Comparison of ENCODE assay signal across 28 cellular contexts in genomic region chr11:20729597-20730095, GRCh38.
"Had no signal": no experiment of that assay in that cellular context is flagged by ENCODE, and none has a peak within 500 bp of the region (broad histone marks: within the 10 kb centered on the region; RNA-seq: fewer than 3 reads in every experiment).

No MANE protein-coding gene starts in this region.

- H3K4me1 Mint-ChIP-seq: endodermal cell; memory B cell; mesothelial cell of epicardium; neural progenitor cell; stimulated activated memory B cell treated with anti-CD40 and anti-IgM and Interleukin-4, amounts not matched to agents 10 μg/mL and 1 μg/mL and 100 μg/mL, for 72 hours; stimulated activated naive CD8-positive, alpha-beta T cell treated with anti-CD3 and anti-CD28 coated beads, Interleukin-15, amount 100 ng/mL, for 72 hours had no signal

- H3K27me3 Mint-ChIP-seq: memory B cell; natural killer cell treated with Interleukin-12 subunit alpha and Interleukin-12 subunit beta and Interleukin-15 and Interleukin-18, amount 100 ng/mL, for 72 hours; stimulated activated memory B cell treated with anti-CD40 and anti-IgM and Interleukin-4, amounts not matched to agents 10 μg/mL and 1 μg/mL and 100 μg/mL, for 72 hours; stimulated activated naive CD8-positive, alpha-beta T cell treated with anti-CD3 and anti-CD28 coated beads, Interleukin-15, amount 100 ng/mL, for 72 hours had no signal

- H3K36me3 Mint-ChIP-seq: memory B cell; mesothelial cell of epicardium; natural killer cell treated with Interleukin-12 subunit alpha and Interleukin-12 subunit beta and Interleukin-15 and Interleukin-18, amount 100 ng/mL, for 72 hours; neural progenitor cell; stimulated activated memory B cell treated with anti-CD40 and anti-IgM and Interleukin-4, amounts not matched to agents 10 μg/mL and 1 μg/mL and 100 μg/mL, for 72 hours had no signal

- H3K27ac Mint-ChIP-seq: endodermal cell; memory B cell; mesothelial cell of epicardium; natural killer cell treated with Interleukin-12 subunit alpha and Interleukin-12 subunit beta and Interleukin-15 and Interleukin-18, amount 100 ng/mL, for 72 hours; neural progenitor cell; stimulated activated memory B cell treated with anti-CD40 and anti-IgM and Interleukin-4, amounts not matched to agents 10 μg/mL and 1 μg/mL and 100 μg/mL, for 72 hours; stimulated activated naive CD8-positive, alpha-beta T cell treated with anti-CD3 and anti-CD28 coated beads, Interleukin-15, amount 100 ng/mL, for 72 hours had no signal

- H3K9me3 ChIP-seq: colonic mucosa, lower lobe of right lung, psoas muscle, right lobe of liver, testis had no signal

- H3K27me3 ChIP-seq: colonic mucosa, foreskin keratinocyte, hepatocyte, neural progenitor cell, right lobe of liver, spleen, testis, tibial nerve had no signal

- H3K9ac ChIP-seq: neural progenitor cell, parathyroid adenoma had no signal

- H3K27ac ChIP-seq: colonic mucosa, foreskin keratinocyte, hepatocyte, left ventricle myocardium inferior, lower lobe of right lung, neural progenitor cell, parathyroid adenoma, psoas muscle, right lobe of liver, spleen, testis, tibial nerve had no signal

- ATAC-seq: foreskin keratinocyte; left cardiac atrium; lower lobe of right lung; natural killer cell treated with Interleukin-12 subunit alpha and Interleukin-12 subunit beta and Interleukin-15 and Interleukin-18, amount 100 ng/mL, for 72 hours; psoas muscle; right lobe of liver; stimulated activated memory B cell treated with anti-CD40 and anti-IgM and Interleukin-4, amounts not matched to agents 10 μg/mL and 1 μg/mL and 100 μg/mL, for 72 hours; stimulated activated naive CD8-positive, alpha-beta T cell treated with anti-CD3 and anti-CD28 coated beads, Interleukin-15, amount 100 ng/mL, for 72 hours had no signal

- H3K4me1 ChIP-seq: colonic mucosa, foreskin keratinocyte, left ventricle myocardium inferior, lower lobe of right lung, parathyroid adenoma, psoas muscle, right lobe of liver, spleen, testis, tibial nerve had no signal

- H2AFZ ChIP-seq: hepatocyte, neural progenitor cell, parathyroid adenoma had no signal

- H3K4me3 Mint-ChIP-seq: endodermal cell; memory B cell; mesothelial cell of epicardium; natural killer cell treated with Interleukin-12 subunit alpha and Interleukin-12 subunit beta and Interleukin-15 and Interleukin-18, amount 100 ng/mL, for 72 hours; neural progenitor cell; stimulated activated memory B cell treated with anti-CD40 and anti-IgM and Interleukin-4, amounts not matched to agents 10 μg/mL and 1 μg/mL and 100 μg/mL, for 72 hours; stimulated activated naive CD8-positive, alpha-beta T cell treated with anti-CD3 and anti-CD28 coated beads, Interleukin-15, amount 100 ng/mL, for 72 hours had no signal

- DNase-seq: colonic mucosa; effector CD4-positive, alpha-beta T cell; endodermal cell; erythroblast; foreskin keratinocyte; head of caudate nucleus; kidney; left cardiac atrium; left ventricle myocardium inferior; lower lobe of right lung; nucleus accumbens; psoas muscle; retina; right lobe of liver; spleen; stimulated activated CD4-positive, alpha-beta T cell treated with anti-CD3 and anti-CD28 coated beads, Interleukin-15, amount 100 ng/mL, for 24 hours; stimulated activated CD4-positive, alpha-beta T cell treated with anti-CD3 and anti-CD28 coated beads, Interleukin-1b, Interleukin-23, amount 100 ng/mL, for 48 hours; stimulated activated CD4-positive, alpha-beta T cell treated with anti-CD3 and anti-CD28 coated beads, Interleukin-4, amount 100 ng/mL, for 24 hours; stimulated activated naive CD8-positive, alpha-beta T cell treated with anti-CD3 and anti-CD28 coated beads, Interleukin-15, amount 100 ng/mL, for 72 hours; testis had no signal

- H3K9me3 Mint-ChIP-seq: endodermal cell had no signal

- H3K4me3 ChIP-seq: colonic mucosa, hepatocyte, left ventricle myocardium inferior, lower lobe of right lung, neural progenitor cell, psoas muscle, right lobe of liver, spleen, testis, tibial nerve had no signal

- H3K4me2 ChIP-seq: hepatocyte, neural progenitor cell had no signal

- H3K36me3 ChIP-seq: colonic mucosa, left ventricle myocardium inferior, lower lobe of right lung, neural progenitor cell, right lobe of liver, spleen, tibial nerve had no signal

- H3K79me2 ChIP-seq: hepatocyte, parathyroid adenoma had no signal
